In the genomic region with DNA sequence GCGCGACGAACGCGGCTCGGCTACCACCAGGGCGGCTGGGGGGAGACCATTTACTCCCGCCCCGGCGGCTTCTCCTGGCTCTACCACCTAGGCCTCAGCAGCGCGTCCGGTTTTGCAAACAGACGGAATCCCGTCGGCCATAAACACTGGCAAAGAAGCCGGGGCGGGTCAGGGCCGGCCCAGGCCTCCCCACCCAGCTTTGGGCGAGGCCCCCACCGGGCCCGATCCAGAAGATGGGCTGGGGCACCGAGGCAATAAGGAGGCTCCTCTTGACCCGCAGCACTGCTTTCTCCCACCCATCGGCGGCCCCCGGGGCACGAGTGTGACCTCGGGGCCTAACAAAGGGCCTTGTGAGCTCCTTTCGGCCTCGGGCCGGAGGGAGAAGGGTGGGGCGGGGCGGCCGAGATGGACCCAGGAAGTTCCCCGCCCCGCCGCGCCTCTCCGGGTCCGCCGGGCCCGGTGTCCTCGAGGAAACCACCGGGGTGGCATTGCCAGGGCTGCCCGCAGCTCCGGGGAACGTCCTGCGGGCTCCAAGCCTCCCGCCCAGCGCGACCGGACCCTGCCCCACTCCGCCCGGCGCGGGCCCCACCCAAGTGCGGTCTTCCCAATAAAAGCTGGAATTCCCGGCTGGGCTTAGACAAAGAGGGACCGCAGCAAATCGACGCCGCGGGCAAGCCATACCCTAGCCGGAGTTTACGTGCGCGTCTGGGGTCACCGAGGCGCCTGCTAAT, we compare ENCODE assay signal across 15 cellular contexts. TPM values are rescaled to one million over a fixed set of nuclear protein-coding genes. Genes with fewer than 3 reads are reported as not detected.
DNase-seq lines count a peak whose midpoint lies in the region; ATAC-seq and TF ChIP-seq lines count a peak whose summit lies in the region.
"Had no signal": no experiment of that assay in that cellular context is flagged by ENCODE, and none has a peak within 500 bp of the region (broad histone marks: within the 10 kb centered on the region; RNA-seq: fewer than 3 reads in every experiment).

No MANE protein-coding gene starts in this region.

- H3K27ac Mint-ChIP-seq in stimulated activated naive CD8-positive, alpha-beta T cell treated with anti-CD3 and anti-CD28 coated beads, Interleukin-15, amount 100 ng/mL, for 72 hours, result peak overlapping the region in 1 of 2 donors; percentile 54
- H3K27ac Mint-ChIP-seq in effector memory CD8-positive, alpha-beta T cell, result peak overlapping the region; percentile 84
- peak overlapping the region; percentile 86 for H3K27ac Mint-ChIP-seq in mesothelial cell of epicardium

- no peak for ATAC-seq in stimulated activated naive CD8-positive, alpha-beta T cell treated with anti-CD3 and anti-CD28 coated beads, Interleukin-15, amount 100 ng/mL, for 72 hours
- ATAC-seq in stimulated activated naive CD8-positive, alpha-beta T cell treated with anti-CD3 and anti-CD28 coated beads, Interleukin-15, Interleukin-2, amounts not matched to agents 100 U/mL and 50 U/mL, for 24 hours, result no peak
- no peak for ATAC-seq in effector memory CD8-positive, alpha-beta T cell (replicated peaks)
- no peak for ATAC-seq in HG02623 (IDR thresholded peaks at IDR 0.05; ENCODE audit: unreplicated experiment)
- ATAC-seq: GM12878, left cardiac atrium had no signal

- peak overlapping the region; percentile 78 to 86 for H3K4me3 Mint-ChIP-seq in stimulated activated naive CD8-positive, alpha-beta T cell treated with anti-CD3 and anti-CD28 coated beads, Interleukin-15, amount 100 ng/mL, for 72 hours
- H3K4me3 Mint-ChIP-seq in effector memory CD8-positive, alpha-beta T cell, result peak overlapping the region; percentile 37 to 66
- H3K4me3 Mint-ChIP-seq in mesothelial cell of epicardium, result peak overlapping the region; percentile 57

- no peaks in the 10 kb centered on the region for H3K9me3 Mint-ChIP-seq in stimulated activated naive CD8-positive, alpha-beta T cell treated with anti-CD3 and anti-CD28 coated beads, Interleukin-15, amount 100 ng/mL, for 72 hours
- no peaks in the 10 kb centered on the region for H3K9me3 Mint-ChIP-seq in effector memory CD8-positive, alpha-beta T cell
- peaks cover 7% of the 10 kb centered on the region for H3K9me3 Mint-ChIP-seq in mesothelial cell of epicardium

- peaks cover 46% of the 10 kb centered on the region for H3K36me3 Mint-ChIP-seq in effector memory CD8-positive, alpha-beta T cell (ENCODE audit: insufficient read depth)
- H3K36me3 Mint-ChIP-seq in mesothelial cell of epicardium, result no peaks in the 10 kb centered on the region

- no peak for DNase-seq in stimulated activated naive CD8-positive, alpha-beta T cell treated with anti-CD3 and anti-CD28 coated beads, Interleukin-15, amount 100 ng/mL, for 72 hours
- no peak for DNase-seq in stimulated activated naive CD8-positive, alpha-beta T cell treated with anti-CD3 and anti-CD28 coated beads, Interleukin-15, Interleukin-2, amounts not matched to agents 100 U/mL and 50 U/mL, for 24 hours
- no peak for DNase-seq in effector memory CD8-positive, alpha-beta T cell
- no peak for DNase-seq in mesothelial cell of epicardium (ENCODE audit: low spot score in 2 of 2, unreplicated experiment in 2 of 2)
- no peak for DNase-seq in NCI-H1417 treated with DMSO at 0.1 percent for 48 hours (lab: John Stamatoyannopoulos, UW)
- no peak for DNase-seq in SHP77 (lab: John Stamatoyannopoulos, UW)
- no peak for DNase-seq in activated T-cell treated with anti-CD3 and anti-CD28 coated beads for 4 hours
- DNase-seq: activated CD4-positive, alpha-beta T cell treated with anti-CD3 and anti-CD28 coated beads for 4 hours; DMS153; foreskin fibroblast; nucleus accumbens; stimulated activated CD4-positive, alpha-beta T cell treated with anti-CD3 and anti-CD28 coated beads, Interleukin-15, amount 100 ng/mL, for 24 hours had no signal

- peaks cover 68% of the 10 kb centered on the region for H3K4me1 Mint-ChIP-seq in stimulated activated naive CD8-positive, alpha-beta T cell treated with anti-CD3 and anti-CD28 coated beads, Interleukin-15, amount 100 ng/mL, for 72 hours
- peaks cover 42 to 58% of the 10 kb centered on the region in 2 donors for H3K4me1 Mint-ChIP-seq in effector memory CD8-positive, alpha-beta T cell (ENCODE audit: low read depth in 2 of 2)
- H3K4me1 Mint-ChIP-seq in mesothelial cell of epicardium, result peaks cover 59% of the 10 kb centered on the region

- TF ChIP-seq CTCF in mesothelial cell of epicardium (IDR thresholded peaks at IDR 0.05; ENCODE audit: unreplicated experiment), result no peak

- H3K27me3 Mint-ChIP-seq in stimulated activated naive CD8-positive, alpha-beta T cell treated with anti-CD3 and anti-CD28 coated beads, Interleukin-15, amount 100 ng/mL, for 72 hours, result no peaks in the 10 kb centered on the region
- no peaks in the 10 kb centered on the region for H3K27me3 Mint-ChIP-seq in effector memory CD8-positive, alpha-beta T cell
- H3K27me3 Mint-ChIP-seq in mesothelial cell of epicardium (ENCODE audit: low read depth), result no peaks in the 10 kb centered on the region

RNA-seq across cellular contexts. Expression of a gene that starts 5.9 kb away (rescaled TPM):
- 49.0 to 52.3 TPM (median 49.7 TPM) in 3 replicates for total RNA-seq in mesothelial cell of epicardium
